9 cellular contexts compared by ENCODE assay signal in the genomic region with DNA sequence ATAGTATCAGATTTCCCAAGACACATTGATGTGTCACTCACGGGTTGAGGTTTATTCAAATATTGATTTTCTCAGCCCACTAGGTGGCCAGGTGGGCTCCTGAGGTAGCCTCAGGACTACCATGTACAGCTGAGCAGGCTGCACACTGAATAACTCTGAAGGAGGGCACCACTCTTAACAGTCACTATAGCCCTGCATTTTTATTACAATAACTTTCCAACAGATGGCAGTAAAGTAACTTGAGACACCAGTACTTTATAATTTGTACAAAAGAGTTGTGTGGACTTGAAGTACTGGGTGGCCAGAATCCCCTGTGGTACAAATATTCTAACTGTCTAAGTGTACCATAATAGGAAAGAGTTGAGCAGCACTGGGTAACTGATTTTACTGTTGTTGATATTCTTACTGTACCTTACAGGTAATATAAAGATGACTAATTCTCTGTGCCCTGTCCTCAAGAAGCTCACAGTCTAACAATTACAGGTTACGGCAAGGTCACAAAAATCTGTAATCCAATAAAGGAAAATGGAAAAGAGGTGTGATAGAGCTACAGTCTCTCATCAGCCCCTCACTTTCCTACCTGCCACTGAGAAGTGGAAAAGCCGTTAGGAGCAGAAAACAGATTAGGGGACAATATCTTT.
DNase-seq lines count a peak whose midpoint lies in the region; ATAC-seq and TF ChIP-seq lines count a peak whose summit lies in the region.
"Had no signal": no experiment of that assay in that cellular context is flagged by ENCODE, and none has a peak within 500 bp of the region (broad histone marks: within the 10 kb centered on the region; RNA-seq: fewer than 3 reads in every experiment).

No MANE protein-coding gene starts in this region.

- CTCF ChIA-PET in T-cell (lab: Charles Lee): interaction anchor here in 1 of 2 donors (1.7 kb wide), 1 partner anchor 10 kb away, joined by 5 read pairs; no protein-coding TSS in a partner anchor

- H3K36me3 ChIP-seq in heart right ventricle (peaks cover 0 to 17% (median 5%) of the 10 kb centered on the region in 9 donors), spleen (peaks cover 0 to 21% (median 10%) of the 10 kb centered on the region in 6 donors)

- no peaks in the 10 kb centered on the region for H3K27me3 Mint-ChIP-seq in T-cell
- H3K27me3 Mint-ChIP-seq: CD8-positive, alpha-beta memory T cell had no signal

- H3K4me1 ChIP-seq in heart right ventricle (peaks cover 0 to 7% (median 0%) of the 10 kb centered on the region in 9 donors), spleen (no peaks in the 10 kb centered on the region)

- H3K27ac ChIP-seq in heart right ventricle (no peak overlapping the region), spleen (no peak overlapping the region)

- TF ChIP-seq CTCF in LNCAP (IDR thresholded peaks at IDR 0.05) (peak; percentile 63), heart right ventricle (IDR thresholded peaks at IDR 0.05) (peak; percentile 12 to 67 (median 57)), spleen (IDR thresholded peaks at IDR 0.05 in 8 of 11, conservative IDR thresholded peaks at IDR 0.05 in 3 of 11) (peak in 7 of 11 experiments; percentile 23 to 61 (median 46))

- DNase-seq in NCI-H1417 (lab: John Stamatoyannopoulos, UW) (peak; percentile 32 to 72 (median 53)), NCI-H1417 treated with DMSO at 0.1 percent for 48 hours (lab: John Stamatoyannopoulos, UW) (no peak), T-cell (peak in 1 of 34 experiments; percentile 2), heart right ventricle (no peak), spleen (no peak)

- POLR2A ChIA-PET in T-cell (lab: Charles Lee): no interaction called here

- intact Hi-C loops in heart right ventricle (cut with DNase I) (loop anchor here in 9 of 10 donors (2.0 to 10.0 kb wide), 6 partner anchors 43 to 629 kb away; partner anchors contain the start of gene ISL2 (in 2 of the 9)), spleen (cut with DNase I; ENCODE audit: low total_unique reads) (no loop called here)

- TF ChIP-seq POLR2A in spleen (IDR thresholded peaks at IDR 0.05): no peak

- H3K27me3 ChIP-seq in heart right ventricle: no peaks in the 10 kb centered on the region
- H3K27me3 ChIP-seq in spleen (replicated peaks in 1 of 7): no peaks in the 10 kb centered on the region

- H3K36me3 Mint-ChIP-seq in T-cell: peaks cover 18% of the 10 kb centered on the region

- no peaks in the 10 kb centered on the region for H3K9me3 Mint-ChIP-seq in T-cell
- H3K9me3 Mint-ChIP-seq: CD8-positive, alpha-beta memory T cell had no signal

- no peaks in the 10 kb centered on the region for H3K9me3 ChIP-seq in heart right ventricle
- no peaks in the 10 kb centered on the region for H3K9me3 ChIP-seq in spleen

- H3K4me3 Mint-ChIP-seq in T-cell: no peak overlapping the region
- H3K4me3 Mint-ChIP-seq: CD8-positive, alpha-beta memory T cell had no signal

- peak in 3 of 4 experiments; percentile 29 to 60 (median 36) for ATAC-seq in T-cell (replicated peaks in 1 of 4)
- ATAC-seq in heart right ventricle: peak; percentile 51 to 76 (median 63)
- ATAC-seq in HG02678 (IDR thresholded peaks at IDR 0.05; ENCODE audit: unreplicated experiment): no peak
- no peak for ATAC-seq in HG03469 (IDR thresholded peaks at IDR 0.05; ENCODE audit: unreplicated experiment)

- H3K27ac Mint-ChIP-seq in T-cell: no peak overlapping the region

- no peaks in the 10 kb centered on the region for H3K4me1 Mint-ChIP-seq in T-cell
- H3K4me1 Mint-ChIP-seq: CD8-positive, alpha-beta memory T cell had no signal

- H3K4me3 ChIP-seq in heart right ventricle (no peak overlapping the region), spleen (no peak overlapping the region)

- WGBS in heart right ventricle, 2 donors: 83% methylated on average over 3 of the region's 3 CpGs
- 87 to 92% (median 88%) methylated on average over 3 of the region's 3 CpGs for WGBS in spleen, 5 donors

Comparison
In these comparisons a context has a peak if more than half of its experiments do, and no peak if none do; other contexts are left out.
1. DNase-seq: peak in NCI-H1417 (3 of 3); none in NCI-H1417 treated with DMSO at 0.1 percent for 48 hours (single experiment), heart right ventricle (0 of 2) and spleen (single experiment).
2. ATAC-seq: peak in T-cell (3 of 4) and heart right ventricle (8 of 8); none in HG02678 (single experiment) and HG03469 (single experiment).
3. Peak in every context shown above with its lines, with median percentiles within 50 percentile points of each other: CTCF ChIP-seq.